In the genomic region with DNA sequence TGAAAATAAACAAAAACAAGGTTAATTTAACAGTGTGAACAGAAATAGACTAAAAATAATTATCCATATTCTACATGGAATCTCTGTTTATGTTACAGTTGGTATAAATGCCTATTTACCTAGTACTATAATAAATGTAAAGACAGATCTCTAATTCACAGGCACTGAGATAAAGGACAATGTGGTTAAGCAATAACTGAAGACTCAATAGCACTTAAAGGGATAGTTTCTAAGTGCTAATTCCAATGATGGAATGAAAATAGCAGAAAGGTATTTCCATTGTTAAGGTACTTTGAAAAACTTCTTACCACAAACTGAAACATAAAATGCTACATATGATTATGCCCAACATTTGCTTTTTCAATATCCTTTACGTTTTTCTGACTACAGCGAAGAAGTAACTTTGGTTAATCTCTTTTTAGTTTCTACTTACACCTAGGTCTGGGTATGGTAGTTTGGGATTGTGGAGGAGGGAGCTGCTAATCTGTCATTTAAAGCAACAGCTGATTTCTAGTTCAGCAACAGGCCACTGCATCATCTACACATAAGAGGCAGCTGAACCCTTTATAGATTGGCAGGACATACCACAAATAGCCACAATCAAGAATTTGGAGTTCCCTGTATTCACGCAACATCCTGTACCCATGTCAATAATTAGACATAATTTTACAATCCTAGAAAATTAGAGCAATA, we compare ENCODE assay signal across 1 cellular context.
TF ChIP-seq lines count a peak whose summit lies in the region.

No MANE protein-coding gene starts in this region.

TF ChIP-seq in GM23338, 12 proteins besides CTCF, POLR2A, EP300 and RAD21 (continued from another document):
- TF ChIP-seq, protein P1, sequence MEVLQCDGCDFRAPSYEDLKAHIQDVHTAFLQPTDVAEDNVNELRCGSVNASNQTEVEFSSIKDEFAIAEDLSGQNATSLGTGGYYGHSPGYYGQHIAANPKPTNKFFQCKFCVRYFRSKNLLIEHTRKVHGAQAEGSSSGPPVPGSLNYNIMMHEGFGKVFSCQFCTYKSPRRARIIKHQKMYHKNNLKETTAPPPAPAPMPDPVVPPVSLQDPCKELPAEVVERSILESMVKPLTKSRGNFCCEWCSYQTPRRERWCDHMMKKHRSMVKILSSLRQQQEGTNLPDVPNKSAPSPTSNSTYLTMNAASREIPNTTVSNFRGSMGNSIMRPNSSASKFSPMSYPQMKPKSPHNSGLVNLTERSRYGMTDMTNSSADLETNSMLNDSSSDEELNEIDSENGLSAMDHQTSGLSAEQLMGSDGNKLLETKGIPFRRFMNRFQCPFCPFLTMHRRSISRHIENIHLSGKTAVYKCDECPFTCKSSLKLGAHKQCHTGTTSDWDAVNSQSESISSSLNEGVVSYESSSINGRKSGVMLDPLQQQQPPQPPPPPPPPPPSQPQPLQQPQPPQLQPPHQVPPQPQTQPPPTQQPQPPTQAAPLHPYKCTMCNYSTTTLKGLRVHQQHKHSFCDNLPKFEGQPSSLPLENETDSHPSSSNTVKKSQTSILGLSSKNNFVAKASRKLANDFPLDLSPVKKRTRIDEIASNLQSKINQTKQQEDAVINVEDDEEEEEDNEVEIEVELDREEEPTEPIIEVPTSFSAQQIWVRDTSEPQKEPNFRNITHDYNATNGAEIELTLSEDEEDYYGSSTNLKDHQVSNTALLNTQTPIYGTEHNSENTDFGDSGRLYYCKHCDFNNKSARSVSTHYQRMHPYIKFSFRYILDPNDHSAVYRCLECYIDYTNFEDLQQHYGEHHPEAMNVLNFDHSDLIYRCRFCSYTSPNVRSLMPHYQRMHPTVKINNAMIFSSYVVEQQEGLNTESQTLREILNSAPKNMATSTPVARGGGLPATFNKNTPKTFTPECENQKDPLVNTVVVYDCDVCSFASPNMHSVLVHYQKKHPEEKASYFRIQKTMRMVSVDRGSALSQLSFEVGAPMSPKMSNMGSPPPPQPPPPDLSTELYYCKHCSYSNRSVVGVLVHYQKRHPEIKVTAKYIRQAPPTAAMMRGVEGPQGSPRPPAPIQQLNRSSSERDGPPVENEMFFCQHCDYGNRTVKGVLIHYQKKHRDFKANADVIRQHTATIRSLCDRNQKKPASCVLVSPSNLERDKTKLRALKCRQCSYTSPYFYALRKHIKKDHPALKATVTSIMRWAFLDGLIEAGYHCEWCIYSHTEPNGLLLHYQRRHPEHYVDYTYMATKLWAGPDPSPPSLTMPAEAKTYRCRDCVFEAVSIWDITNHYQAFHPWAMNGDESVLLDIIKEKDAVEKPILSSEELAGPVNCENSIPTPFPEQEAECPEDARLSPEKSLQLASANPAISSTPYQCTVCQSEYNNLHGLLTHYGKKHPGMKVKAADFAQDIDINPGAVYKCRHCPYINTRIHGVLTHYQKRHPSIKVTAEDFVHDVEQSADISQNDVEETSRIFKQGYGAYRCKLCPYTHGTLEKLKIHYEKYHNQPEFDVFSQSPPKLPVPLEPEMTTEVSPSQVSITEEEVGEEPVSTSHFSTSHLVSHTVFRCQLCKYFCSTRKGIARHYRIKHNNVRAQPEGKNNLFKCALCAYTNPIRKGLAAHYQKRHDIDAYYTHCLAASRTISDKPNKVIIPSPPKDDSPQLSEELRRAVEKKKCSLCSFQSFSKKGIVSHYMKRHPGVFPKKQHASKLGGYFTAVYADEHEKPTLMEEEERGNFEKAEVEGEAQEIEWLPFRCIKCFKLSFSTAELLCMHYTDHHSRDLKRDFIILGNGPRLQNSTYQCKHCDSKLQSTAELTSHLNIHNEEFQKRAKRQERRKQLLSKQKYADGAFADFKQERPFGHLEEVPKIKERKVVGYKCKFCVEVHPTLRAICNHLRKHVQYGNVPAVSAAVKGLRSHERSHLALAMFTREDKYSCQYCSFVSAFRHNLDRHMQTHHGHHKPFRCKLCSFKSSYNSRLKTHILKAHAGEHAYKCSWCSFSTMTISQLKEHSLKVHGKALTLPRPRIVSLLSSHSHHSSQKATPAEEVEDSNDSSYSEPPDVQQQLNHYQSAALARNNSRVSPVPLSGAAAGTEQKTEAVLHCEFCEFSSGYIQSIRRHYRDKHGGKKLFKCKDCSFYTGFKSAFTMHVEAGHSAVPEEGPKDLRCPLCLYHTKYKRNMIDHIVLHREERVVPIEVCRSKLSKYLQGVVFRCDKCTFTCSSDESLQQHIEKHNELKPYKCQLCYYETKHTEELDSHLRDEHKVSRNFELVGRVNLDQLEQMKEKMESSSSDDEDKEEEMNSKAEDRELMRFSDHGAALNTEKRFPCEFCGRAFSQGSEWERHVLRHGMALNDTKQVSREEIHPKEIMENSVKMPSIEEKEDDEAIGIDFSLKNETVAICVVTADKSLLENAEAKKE (CRISPR knock-in tag; IDR thresholded peaks at IDR 0.05), result no peak
- TF ChIP-seq, protein P2, sequence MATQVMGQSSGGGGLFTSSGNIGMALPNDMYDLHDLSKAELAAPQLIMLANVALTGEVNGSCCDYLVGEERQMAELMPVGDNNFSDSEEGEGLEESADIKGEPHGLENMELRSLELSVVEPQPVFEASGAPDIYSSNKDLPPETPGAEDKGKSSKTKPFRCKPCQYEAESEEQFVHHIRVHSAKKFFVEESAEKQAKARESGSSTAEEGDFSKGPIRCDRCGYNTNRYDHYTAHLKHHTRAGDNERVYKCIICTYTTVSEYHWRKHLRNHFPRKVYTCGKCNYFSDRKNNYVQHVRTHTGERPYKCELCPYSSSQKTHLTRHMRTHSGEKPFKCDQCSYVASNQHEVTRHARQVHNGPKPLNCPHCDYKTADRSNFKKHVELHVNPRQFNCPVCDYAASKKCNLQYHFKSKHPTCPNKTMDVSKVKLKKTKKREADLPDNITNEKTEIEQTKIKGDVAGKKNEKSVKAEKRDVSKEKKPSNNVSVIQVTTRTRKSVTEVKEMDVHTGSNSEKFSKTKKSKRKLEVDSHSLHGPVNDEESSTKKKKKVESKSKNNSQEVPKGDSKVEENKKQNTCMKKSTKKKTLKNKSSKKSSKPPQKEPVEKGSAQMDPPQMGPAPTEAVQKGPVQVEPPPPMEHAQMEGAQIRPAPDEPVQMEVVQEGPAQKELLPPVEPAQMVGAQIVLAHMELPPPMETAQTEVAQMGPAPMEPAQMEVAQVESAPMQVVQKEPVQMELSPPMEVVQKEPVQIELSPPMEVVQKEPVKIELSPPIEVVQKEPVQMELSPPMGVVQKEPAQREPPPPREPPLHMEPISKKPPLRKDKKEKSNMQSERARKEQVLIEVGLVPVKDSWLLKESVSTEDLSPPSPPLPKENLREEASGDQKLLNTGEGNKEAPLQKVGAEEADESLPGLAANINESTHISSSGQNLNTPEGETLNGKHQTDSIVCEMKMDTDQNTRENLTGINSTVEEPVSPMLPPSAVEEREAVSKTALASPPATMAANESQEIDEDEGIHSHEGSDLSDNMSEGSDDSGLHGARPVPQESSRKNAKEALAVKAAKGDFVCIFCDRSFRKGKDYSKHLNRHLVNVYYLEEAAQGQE (IDR thresholded peaks at IDR 0.05; ENCODE audit: unreplicated experiment), result no peak
- no peak for TF ChIP-seq ZNF114 (CRISPR knock-in tag; IDR thresholded peaks at IDR 0.05)
TF ChIP-seq in GM23338: peak in this region for 0.
